8 cellular contexts compared by ENCODE assay signal in the genomic region with DNA sequence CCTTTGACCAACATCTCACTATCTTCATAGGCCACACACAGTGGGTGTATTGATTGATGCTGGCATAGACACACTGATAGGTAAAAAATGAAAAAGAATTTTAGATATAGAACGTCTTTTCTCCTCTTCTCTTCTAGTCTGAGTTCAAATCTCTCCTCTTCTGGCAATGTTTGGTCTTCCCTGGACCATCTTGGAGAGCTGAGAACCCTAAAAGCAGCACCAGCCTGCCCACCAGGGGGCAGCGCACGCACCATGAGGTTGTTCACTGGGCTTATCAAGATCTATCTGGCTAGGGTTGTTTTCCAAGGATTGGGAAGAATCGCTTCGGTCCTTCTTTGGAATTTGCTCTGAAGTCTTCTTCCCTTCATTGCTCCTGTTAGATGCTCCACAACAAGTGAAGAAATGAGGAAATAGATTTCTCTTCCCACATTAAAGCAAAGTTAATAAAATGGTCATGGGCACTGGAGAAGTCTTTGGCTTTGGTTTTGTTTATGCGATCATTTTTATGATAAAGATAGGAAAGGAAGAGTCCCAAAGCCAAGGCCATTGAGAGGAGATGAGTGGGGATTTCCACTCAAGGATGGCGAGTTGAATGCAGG.
A peak's percentile ranks its signal among the peaks of the same experiment; 100 is the strongest.
DNase-seq lines count a peak whose midpoint lies in the region; ATAC-seq and TF ChIP-seq lines count a peak whose summit lies in the region.

No MANE protein-coding gene starts in this region.

- no peak overlapping the region for H3K4me3 Mint-ChIP-seq in activated naive CD4-positive, alpha-beta T cell treated with anti-CD3 and anti-CD28 coated beads, Interleukin-2, amount 10 ng/mL, durations not matched to agents 7 days and 5 days

- peaks cover 16% of the 10 kb centered on the region for H3K27me3 Mint-ChIP-seq in activated naive CD4-positive, alpha-beta T cell treated with anti-CD3 and anti-CD28 coated beads, Interleukin-2, amount 10 ng/mL, durations not matched to agents 7 days and 5 days

- no peak overlapping the region for H3K9ac ChIP-seq in liver (ENCODE audit: low read depth in 1 of 2, low read length in 2 of 2)

- H3K27ac Mint-ChIP-seq in activated naive CD4-positive, alpha-beta T cell treated with anti-CD3 and anti-CD28 coated beads, Interleukin-2, amount 10 ng/mL, durations not matched to agents 7 days and 5 days, result no peak overlapping the region

- ATAC-seq in GM19463 (IDR thresholded peaks at IDR 0.05; ENCODE audit: unreplicated experiment), result no peak

- peaks cover 0 to 3% (median 0%) of the 10 kb centered on the region in 4 donors for H3K27me3 ChIP-seq in liver (ENCODE audit: control insufficient read depth in 4 of 4, insufficient read depth in 4 of 4, low read length in 3 of 4)

- H3K4me1 Mint-ChIP-seq in activated naive CD4-positive, alpha-beta T cell treated with anti-CD3 and anti-CD28 coated beads, Interleukin-2, amount 10 ng/mL, durations not matched to agents 7 days and 5 days, result no peaks in the 10 kb centered on the region

- H3K36me3 ChIP-seq in liver (ENCODE audit: control insufficient read depth in 4 of 4, insufficient read depth in 3 of 4, low read depth in 1 of 4, low read length in 3 of 4), result no peaks in the 10 kb centered on the region

- TF ChIP-seq RAD21 in liver (IDR thresholded peaks at IDR 0.05), result peak in 1 of 2 donors; percentile 38

- TF ChIP-seq CTCF in liver (IDR thresholded peaks at IDR 0.05; ENCODE audit: low read depth, low read length, missing input control), result peak; percentile 26

- CTCF ChIA-PET in activated naive CD4-positive, alpha-beta T cell treated with anti-CD3 and anti-CD28 coated beads, Interleukin-2, amount 10 ng/mL, durations not matched to agents 7 days and 5 days (lab: Charles Lee), result interaction anchor here (0.6 to 4.2 kb wide), 6 partner anchors 10 to 275 kb away, joined by 3 to 28 read pairs (median 4); no protein-coding TSS in a partner anchor

- H3K4me3 ChIP-seq in liver (ENCODE audit: low read depth in 1 of 3, low read length in 3 of 3), result no peak overlapping the region

- peaks cover 14% of the 10 kb centered on the region for H3K9me3 Mint-ChIP-seq in activated naive CD4-positive, alpha-beta T cell treated with anti-CD3 and anti-CD28 coated beads, Interleukin-2, amount 10 ng/mL, durations not matched to agents 7 days and 5 days

- H3K9me3 ChIP-seq in liver (ENCODE audit: control insufficient read depth in 4 of 4, low read length in 3 of 4), result peaks cover under 1 to 10% (median 3%) of the 10 kb centered on the region in 4 donors

- WGBS in liver, result 65% methylated on average over 7 of the region's 7 CpGs

- DNase-seq in EL (peak; percentile 14), NCI-H1694 treated with DMSO at 0.1 percent for 48 hours (lab: John Stamatoyannopoulos, UW) (peak; percentile 11), DMS79 (lab: John Stamatoyannopoulos, UW) (no peak), dedifferentiated amniotic fluid mesenchymal stem cell (ENCODE audit: extremely low spot score) (no peak), SIG-M5 (lab: John Stamatoyannopoulos, UW) (no peak)
- peak; percentile 61 for DNase-seq in activated naive CD4-positive, alpha-beta T cell treated with anti-CD3 and anti-CD28 coated beads, Interleukin-2, amount 10 ng/mL, durations not matched to agents 7 days and 5 days

- H3K27ac ChIP-seq in liver (ENCODE audit: low read depth in 1 of 2, low read length in 2 of 2), result no peak overlapping the region

- H3K36me3 Mint-ChIP-seq in activated naive CD4-positive, alpha-beta T cell treated with anti-CD3 and anti-CD28 coated beads, Interleukin-2, amount 10 ng/mL, durations not matched to agents 7 days and 5 days, result peaks cover 2% of the 10 kb centered on the region

- no peaks in the 10 kb centered on the region for H3K4me1 ChIP-seq in liver (ENCODE audit: control insufficient read depth in 4 of 4, insufficient read depth in 4 of 4, low read length in 3 of 4)

TF ChIP-seq in liver, 16 proteins besides CTCF, POLR2A, EP300 and RAD21:
- TF ChIP-seq RXRA (IDR thresholded peaks at IDR 0.05) (no peak), HNF4G (IDR thresholded peaks at IDR 0.05) (no peak), SP1 (IDR thresholded peaks at IDR 0.05) (no peak), NR2F2 (IDR thresholded peaks at IDR 0.05) (no peak), FOXA2 (IDR thresholded peaks at IDR 0.05) (no peak), HNF4A (conservative IDR thresholded peaks at IDR 0.05) (no peak), REST (IDR thresholded peaks at IDR 0.05) (no peak), MAX (IDR thresholded peaks at IDR 0.05) (no peak), TAF1 (conservative IDR thresholded peaks at IDR 0.05) (no peak), ATF3 (IDR thresholded peaks at IDR 0.05) (no peak), FOXA1 (IDR thresholded peaks at IDR 0.05) (no peak), EGR1 (IDR thresholded peaks at IDR 0.05; ENCODE audit: low read depth in 2 of 2) (no peak)
- TF ChIP-seq, protein P1, sequence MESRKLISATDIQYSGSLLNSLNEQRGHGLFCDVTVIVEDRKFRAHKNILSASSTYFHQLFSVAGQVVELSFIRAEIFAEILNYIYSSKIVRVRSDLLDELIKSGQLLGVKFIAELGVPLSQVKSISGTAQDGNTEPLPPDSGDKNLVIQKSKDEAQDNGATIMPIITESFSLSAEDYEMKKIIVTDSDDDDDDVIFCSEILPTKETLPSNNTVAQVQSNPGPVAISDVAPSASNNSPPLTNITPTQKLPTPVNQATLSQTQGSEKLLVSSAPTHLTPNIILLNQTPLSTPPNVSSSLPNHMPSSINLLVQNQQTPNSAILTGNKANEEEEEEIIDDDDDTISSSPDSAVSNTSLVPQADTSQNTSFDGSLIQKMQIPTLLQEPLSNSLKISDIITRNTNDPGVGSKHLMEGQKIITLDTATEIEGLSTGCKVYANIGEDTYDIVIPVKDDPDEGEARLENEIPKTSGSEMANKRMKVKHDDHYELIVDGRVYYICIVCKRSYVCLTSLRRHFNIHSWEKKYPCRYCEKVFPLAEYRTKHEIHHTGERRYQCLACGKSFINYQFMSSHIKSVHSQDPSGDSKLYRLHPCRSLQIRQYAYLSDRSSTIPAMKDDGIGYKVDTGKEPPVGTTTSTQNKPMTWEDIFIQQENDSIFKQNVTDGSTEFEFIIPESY (IDR thresholded peaks at IDR 0.05), result no peak
TF ChIP-seq in liver: peak in this region for 0.

Comparison
In these comparisons a context has a peak if more than half of its experiments do, and no peak if none do; other contexts are left out.
1. DNase-seq: peak in EL (single experiment), NCI-H1694 treated with DMSO at 0.1 percent for 48 hours (single experiment) and activated naive CD4-positive, alpha-beta T cell treated with anti-CD3 and anti-CD28 coated beads, Interleukin-2, amount 10 ng/mL, durations not matched to agents 7 days and 5 days (single experiment); none in DMS79 (single experiment), dedifferentiated amniotic fluid mesenchymal stem cell (single experiment) and SIG-M5 (single experiment).